Comparison of ENCODE assay signal across 15 cellular contexts in genomic region chr5:89071101-89071940, GRCh38.
DNase-seq lines count a peak whose midpoint lies in the region; ATAC-seq and TF ChIP-seq lines count a peak whose summit lies in the region.
"Had no signal": no experiment of that assay in that cellular context is flagged by ENCODE, and none has a peak within 500 bp of the region (broad histone marks: within the 10 kb centered on the region; RNA-seq: fewer than 3 reads in every experiment).

No MANE protein-coding gene starts in this region.

- no peaks in the 10 kb centered on the region for H3K36me3 Mint-ChIP-seq in nephron (ENCODE audit: low read depth)
- H3K36me3 Mint-ChIP-seq in CD4-positive, alpha-beta T cell (ENCODE audit: low read depth) = no peaks in the 10 kb centered on the region
- no peaks in the 10 kb centered on the region for H3K36me3 Mint-ChIP-seq in mesothelial cell of epicardium

- H3K9me3 Mint-ChIP-seq in nephron = no peaks in the 10 kb centered on the region
- H3K9me3 Mint-ChIP-seq in CD4-positive, alpha-beta T cell = no peaks in the 10 kb centered on the region
- no peaks in the 10 kb centered on the region for H3K9me3 Mint-ChIP-seq in mesothelial cell of epicardium

- H3K4me1 Mint-ChIP-seq in nephron (peaks cover 31% of the 10 kb centered on the region), mesothelial cell of epicardium (no peaks in the 10 kb centered on the region)
- no peaks in the 10 kb centered on the region for H3K4me1 Mint-ChIP-seq in CD4-positive, alpha-beta T cell (ENCODE audit: low read depth)

- no peak overlapping the region for H3K4me3 Mint-ChIP-seq in nephron
- H3K4me3 Mint-ChIP-seq in CD4-positive, alpha-beta T cell = no peak overlapping the region
- H3K4me3 Mint-ChIP-seq in mesothelial cell of epicardium = no peak overlapping the region

- no peaks in the 10 kb centered on the region for H3K9me3 ChIP-seq in CD4-positive, alpha-beta T cell (ENCODE audit: control insufficient read depth, low read length)

- TF ChIP-seq CTCF in nephron (IDR thresholded peaks at IDR 0.05; ENCODE audit: unreplicated experiment in 3 of 3) (no peak), mesothelial cell of epicardium (IDR thresholded peaks at IDR 0.05; ENCODE audit: unreplicated experiment) (no peak)
- no peak for TF ChIP-seq CTCF in CD4-positive, alpha-beta T cell (IDR thresholded peaks at IDR 0.05)

- intact Hi-C loops in CD4-positive, alpha-beta T cell (cut with DNase I, micrococcal nuclease) = no loop called here

- POLR2A ChIA-PET in CD4-positive, alpha-beta T cell (lab: Charles Lee) = no interaction called here

- H3K27ac ChIP-seq in CD4-positive, alpha-beta T cell (ENCODE audit: low read depth, low read length) = no peak overlapping the region
- H3K27ac ChIP-seq: epithelial cell of prostate had no signal

- CTCF ChIA-PET in CD4-positive, alpha-beta T cell (lab: Charles Lee) = no interaction called here

- H3K27me3 ChIP-seq in CD4-positive, alpha-beta T cell (ENCODE audit: control insufficient read depth, insufficient read depth, low read length) = no peaks in the 10 kb centered on the region

- ATAC-seq in GM18870 (IDR thresholded peaks at IDR 0.05; ENCODE audit: unreplicated experiment) (peak; percentile 75), GM21737 (IDR thresholded peaks at IDR 0.05; ENCODE audit: unreplicated experiment) (peak; percentile 77), HG03354 (IDR thresholded peaks at IDR 0.05; ENCODE audit: poor library complexity, severe bottlenecking, unreplicated experiment) (peak; percentile 81)
- no peak for ATAC-seq in CD4-positive, alpha-beta T cell (ENCODE audit: poor library complexity)
- ATAC-seq: left colon had no signal

- H3K27me3 Mint-ChIP-seq in nephron (ENCODE audit: low read depth) = no peaks in the 10 kb centered on the region
- no peaks in the 10 kb centered on the region for H3K27me3 Mint-ChIP-seq in CD4-positive, alpha-beta T cell
- H3K27me3 Mint-ChIP-seq in mesothelial cell of epicardium (ENCODE audit: low read depth) = no peaks in the 10 kb centered on the region

- peak overlapping the region in 2 of 3 experiments; percentile 56 to 57 for H3K27ac Mint-ChIP-seq in nephron
- H3K27ac Mint-ChIP-seq in CD4-positive, alpha-beta T cell = no peak overlapping the region
- H3K27ac Mint-ChIP-seq in mesothelial cell of epicardium = no peak overlapping the region

- DNase-seq in CD1c-positive myeloid dendritic cell (ENCODE audit: extremely low spot score) (no peak), DMS153 treated with DMSO at 0.1 percent for 48 hours (lab: John Stamatoyannopoulos, UW; ENCODE audit: unreplicated experiment) (no peak), mesothelial cell of epicardium (ENCODE audit: low spot score in 2 of 2, unreplicated experiment in 2 of 2) (no peak)
- no peak for DNase-seq in CD4-positive, alpha-beta T cell
- DNase-seq: activated CD4-positive, alpha-beta T cell treated with anti-CD3 and anti-CD28 coated beads, Interleukin-2, amount 50 U/mL, for 48 hours; amygdala; DMS153; left colon; RPMI8226; stimulated activated naive CD4-positive, alpha-beta T cell had no signal

Comparison
In these comparisons a context has a peak if more than half of its experiments do, and no peak if none do; other contexts are left out.
1. H3K27ac Mint-ChIP-seq: peak in nephron (2 of 3); none in CD4-positive, alpha-beta T cell (single experiment) and mesothelial cell of epicardium (single experiment).